ENCODE assay signal across 18 cellular contexts in the genomic region with DNA sequence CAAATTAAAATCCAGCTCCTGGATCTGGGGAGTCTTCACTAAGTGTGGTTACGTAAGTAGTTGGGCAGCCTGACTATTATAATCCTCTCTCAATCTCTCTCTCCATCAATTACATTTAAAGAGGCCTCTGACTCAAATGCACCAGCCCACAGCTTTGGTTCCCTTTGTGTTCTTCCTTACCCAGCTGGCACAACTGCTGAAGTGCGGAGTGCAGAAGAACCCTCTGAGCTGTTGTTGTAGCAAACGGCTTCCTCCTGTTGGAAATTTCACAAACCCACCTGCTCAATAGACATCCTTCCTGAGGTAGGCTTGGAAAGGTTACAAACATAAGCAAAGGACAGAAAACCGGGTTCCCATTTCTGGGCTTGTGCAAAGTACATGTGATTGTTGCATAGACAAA. TPM values are rescaled to one million over a fixed set of nuclear protein-coding genes. Genes with fewer than 3 reads are reported as not detected.
A peak's percentile ranks its signal among the peaks of the same experiment; 100 is the strongest.
DNase-seq lines count a peak whose midpoint lies in the region; ATAC-seq, FAIRE-seq and TF ChIP-seq lines count a peak whose summit lies in the region.
"Had no signal": no experiment of that assay in that cellular context is flagged by ENCODE, and none has a peak within 500 bp of the region (broad histone marks: within the 10 kb centered on the region; RNA-seq: fewer than 3 reads in every experiment).

No MANE protein-coding gene starts in this region.

- peak overlapping the region; percentile 19 for H3K27ac ChIP-seq in cingulate gyrus (ENCODE audit: low read depth, low read length)
- H3K27ac ChIP-seq in spleen, result peak overlapping the region in 7 of 8 donors; percentile 55 to 90 (median 81)
- H3K27ac ChIP-seq: BLaER1 had no signal

- no peak for TF ChIP-seq CTCF in NB4 (IDR thresholded peaks at IDR 0.05; ENCODE audit: low read depth, low read length)
- TF ChIP-seq CTCF in spleen (IDR thresholded peaks at IDR 0.05 in 8 of 11, conservative IDR thresholded peaks at IDR 0.05 in 3 of 11), result no peak

- DNase-seq in NCI-H187 (lab: John Stamatoyannopoulos, UW), result peak; percentile 18 to 20
- DNase-seq in NCI-H187 treated with DMSO at 0.1 percent for 48 hours (lab: John Stamatoyannopoulos, UW), result no peak
- peak; percentile 58 for DNase-seq in NB4 (ENCODE audit: low read depth)
- DNase-seq in spleen, result no peak
- no peak for DNase-seq in H54 (ENCODE audit: insufficient read length, low spot score)
- DNase-seq in inferior parietal cortex (ENCODE audit: extremely low spot score), result no peak
- DNase-seq: 8988T; activated gamma-delta T cell; central memory CD4-positive, alpha-beta T cell; effector CD4-positive, alpha-beta T cell; H7; IMR-90; MM.1S; stimulated activated CD4-positive, alpha-beta T cell treated with anti-CD3 and anti-CD28 coated beads, Interleukin-4, amount 100 ng/mL, for 4 hours had no signal

- no peaks in the 10 kb centered on the region for H3K9me3 ChIP-seq in spleen
- H3K9me3 ChIP-seq: BLaER1 had no signal

- H3K4me3 ChIP-seq in NB4 (ENCODE audit: low read depth, low read length), result no peak overlapping the region
- H3K4me3 ChIP-seq in spleen, result peak overlapping the region in 1 of 8 donors; percentile 28
- H3K4me3 ChIP-seq: BLaER1 had no signal

- H3K4me1 ChIP-seq in spleen, result peaks cover 0 to 57% (median 19%) of the 10 kb centered on the region in 6 donors
- H3K4me1 ChIP-seq: BLaER1 had no signal

- no peak for TF ChIP-seq POLR2A in NB4 (IDR thresholded peaks at IDR 0.05; ENCODE audit: extremely low read depth, insufficient read length)
- no peak for TF ChIP-seq POLR2A in spleen (IDR thresholded peaks at IDR 0.05)
- no peak for TF ChIP-seq POLR2A in H54 (IDR thresholded peaks at IDR 0.05; ENCODE audit: low read depth, low read length)

- H3K27me3 ChIP-seq in spleen (replicated peaks in 1 of 7), result no peaks in the 10 kb centered on the region
- H3K27me3 ChIP-seq: BLaER1 had no signal

- no peaks in the 10 kb centered on the region for H3K36me3 ChIP-seq in spleen
- H3K36me3 ChIP-seq: BLaER1 had no signal

- 31 to 54% (median 42%) methylated on average over 4 of the region's 4 CpGs for WGBS in spleen, 5 donors

- intact Hi-C loops in spleen (cut with DNase I; ENCODE audit: low total_unique reads), result no loop called here

- ATAC-seq in GM21576 (IDR thresholded peaks at IDR 0.05; ENCODE audit: unreplicated experiment), result no peak

- no peak for FAIRE-seq in H54 (lab: Jason Lieb, UNC)
- FAIRE-seq: small intestine had no signal

RNA-seq across cellular contexts. Expression of a gene that starts 17.0 kb away (rescaled TPM):
- total RNA-seq in spleen, result 100 to 1,000 TPM; 111 to 328 (median 188) TPM
- 1 to 10 TPM; 3.8 to 5.4 (median 5.0) TPM for polyA plus RNA-seq in spleen

Comparison
In these comparisons a context has a peak if more than half of its experiments do, and no peak if none do; other contexts are left out.
1. DNase-seq: peak in NCI-H187 (2 of 2) and NB4 (single experiment); none in NCI-H187 treated with DMSO at 0.1 percent for 48 hours (single experiment), spleen (single experiment), H54 (single experiment) and inferior parietal cortex (single experiment).